13 cellular contexts compared by ENCODE assay signal in genomic region chr1:208300084-208300770, GRCh38. TPM values are rescaled to one million over a fixed set of nuclear protein-coding genes. Genes with fewer than 3 reads are reported as not detected.
A peak's percentile ranks its signal among the peaks of the same experiment; 100 is the strongest.
DNase-seq lines count a peak whose midpoint lies in the region; ATAC-seq and TF ChIP-seq lines count a peak whose summit lies in the region.
"Had no signal": no experiment of that assay in that cellular context is flagged by ENCODE, and none has a peak within 500 bp of the region (broad histone marks: within the 10 kb centered on the region; RNA-seq: fewer than 3 reads in every experiment).

No MANE protein-coding gene starts in this region.

- H4K20me1 ChIP-seq in Karpas-422 (ENCODE audit: insufficient read depth, low read depth, low read length): no peaks in the 10 kb centered on the region

- H3K79me2 ChIP-seq in Karpas-422 (ENCODE audit: low read length): no peaks in the 10 kb centered on the region

- H3K9me3 ChIP-seq in lower lobe of right lung: no peaks in the 10 kb centered on the region
- no peaks in the 10 kb centered on the region for H3K9me3 ChIP-seq in stomach
- H3K9me3 ChIP-seq in Karpas-422 (ENCODE audit: low read length): no peaks in the 10 kb centered on the region

- H3K4me2 ChIP-seq in Karpas-422 (ENCODE audit: low read depth, low read length, poor library complexity, severe bottlenecking): no peak overlapping the region

- H3K4me3 ChIP-seq in lower lobe of right lung (no peak overlapping the region), stomach (no peak overlapping the region), Karpas-422 (ENCODE audit: low read length) (no peak overlapping the region)

- intact Hi-C loops in lower lobe of right lung (cut with DNase I): no loop called here
- intact Hi-C loops in stomach (cut with DNase I; ENCODE audit: low total_unique reads): no loop called here

- TF ChIP-seq CTCF in VCaP (conservative IDR thresholded peaks at IDR 0.05) (no peak), lower lobe of right lung (IDR thresholded peaks at IDR 0.05) (no peak), stomach (IDR thresholded peaks at IDR 0.05) (no peak)

- no peaks in the 10 kb centered on the region for H3K36me3 ChIP-seq in lower lobe of right lung
- H3K36me3 ChIP-seq in stomach: no peaks in the 10 kb centered on the region
- H3K36me3 ChIP-seq in Karpas-422 (ENCODE audit: insufficient read depth, low read length): no peaks in the 10 kb centered on the region

- H3K4me1 ChIP-seq in lower lobe of right lung (peaks cover 12% of the 10 kb centered on the region), stomach (peaks cover 7 to 22% (median 15%) of the 10 kb centered on the region in 4 donors), Karpas-422 (ENCODE audit: low read length) (no peaks in the 10 kb centered on the region)

- WGBS in stomach, 5 donors: 53 to 68% (median 58%) methylated on average over 7 of the region's 7 CpGs

- no peak for TF ChIP-seq EP300 in stomach (IDR thresholded peaks at IDR 0.05)

- no peak overlapping the region for H3K9ac ChIP-seq in Karpas-422 (ENCODE audit: low read length)

- H3K27me3 ChIP-seq in lower lobe of right lung (ENCODE audit: low read depth) (no peaks in the 10 kb centered on the region), stomach (no peaks in the 10 kb centered on the region), Karpas-422 (ENCODE audit: low read length) (no peaks in the 10 kb centered on the region)

- ATAC-seq in lower lobe of right lung (peak; percentile 55 to 75), HG02588 (IDR thresholded peaks at IDR 0.05; ENCODE audit: unreplicated experiment) (no peak)
- ATAC-seq: HCT116 had no signal

- no peak overlapping the region for H2AFZ ChIP-seq in Karpas-422 (ENCODE audit: low read length)

- DNase-seq in NCI-H2196 (lab: John Stamatoyannopoulos, UW; ENCODE audit: unreplicated experiment) (peak; percentile 20), NCI-H2196 treated with DMSO at 0.1 percent for 48 hours (lab: John Stamatoyannopoulos, UW; ENCODE audit: unreplicated experiment) (no peak), lower lobe of right lung (peak; percentile 54), stomach (peak; percentile 71), Karpas-422 (no peak), Kasumi-1 (lab: John Stamatoyannopoulos, UW) (no peak)
- DNase-seq: C1 segment of cervical spinal cord; CD4-positive, alpha-beta memory T cell; DMS153; GF-D8 had no signal

- TF ChIP-seq POLR2A in stomach (IDR thresholded peaks at IDR 0.05): no peak

- H3K9me2 ChIP-seq in Karpas-422 (replicated peaks; ENCODE audit: insufficient read depth, low read length): no peaks in the 10 kb centered on the region

- H3K27ac ChIP-seq in VCaP (peak overlapping the region; percentile 85), lower lobe of right lung (no peak overlapping the region), stomach (no peak overlapping the region), Karpas-422 (ENCODE audit: low read length) (no peak overlapping the region)

RNA-seq across cellular contexts. Expression of gene PLXNA2, which starts 56.0 kb away (rescaled TPM):
- total RNA-seq in lower lobe of right lung (83.9 TPM), stomach (100 to 1,000 TPM in 1 of 5 donors, 10 to 100 TPM in 4; 21.0 to 185 (median 39.7) TPM)
- 10 to 100 TPM in 1 of 3 donors, 1 to 10 TPM in 2; 2.7 to 13.9 (median 4.0) TPM for polyA plus RNA-seq in stomach
- not detected in 2 replicates for total RNA-seq in Karpas-422 (2014; rRNA removed; shearing (Covaris generic); ENCODE audit: low replicate concordance)

Comparison
In these comparisons a context has a peak if more than half of its experiments do, and no peak if none do; other contexts are left out.
1. DNase-seq: peak in NCI-H2196 (single experiment), lower lobe of right lung (single experiment) and stomach (single experiment); none in NCI-H2196 treated with DMSO at 0.1 percent for 48 hours (single experiment), Karpas-422 (single experiment) and Kasumi-1 (0 of 2).
2. RNA of gene PLXNA2, which starts 56.0 kb away (total RNA-seq): 83.9 TPM in lower lobe of right lung (single experiment) and 21.0 to 185 TPM in stomach; not detected in Karpas-422; every median in the first group is over 10 times any median in the second.